In the genomic region with DNA sequence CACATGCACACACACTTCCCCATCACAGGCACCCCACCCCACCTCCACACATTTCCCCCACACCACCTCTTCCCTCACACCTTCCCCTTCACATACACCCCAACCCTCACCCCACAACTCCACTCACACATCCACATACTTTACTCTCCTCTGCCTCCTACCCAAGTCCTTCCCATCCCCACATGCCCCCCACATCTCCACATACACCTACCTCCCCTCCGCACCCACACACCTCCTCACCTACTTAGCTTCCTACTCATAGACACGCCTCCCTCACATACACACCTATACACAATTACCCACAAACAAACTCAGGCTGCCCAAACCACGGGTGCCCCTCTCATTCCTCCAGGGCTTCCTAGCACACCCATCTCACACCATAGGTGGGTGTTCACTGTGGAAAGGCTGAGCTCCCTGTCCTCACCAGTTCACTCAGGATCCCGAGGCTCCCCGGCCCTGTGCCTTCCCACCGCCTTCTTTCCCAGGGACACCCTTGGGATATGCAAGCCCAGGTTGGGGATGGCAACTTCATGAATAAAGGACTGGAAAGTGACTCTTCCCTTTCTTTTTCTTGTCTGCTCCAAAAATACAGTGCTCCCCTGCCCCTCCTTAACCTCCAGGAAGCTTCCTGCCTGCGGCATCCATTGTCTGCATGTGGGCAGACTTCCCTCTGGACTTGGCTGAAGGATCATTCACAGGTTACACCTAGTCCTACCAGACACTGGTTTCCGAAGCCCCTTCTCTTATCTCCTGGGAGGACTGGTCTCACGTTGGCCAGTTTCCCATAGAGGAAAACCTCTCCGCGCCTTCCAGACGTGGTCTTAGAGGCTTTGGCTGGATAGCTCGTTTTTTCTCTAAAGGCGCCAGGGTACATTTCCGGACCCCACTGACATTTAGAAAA, we compare ENCODE assay signal across 1 cellular context.
TF ChIP-seq lines count a peak whose summit lies in the region.

No MANE protein-coding gene starts in this region.

TF ChIP-seq in WTC11, 78 proteins besides CTCF, POLR2A, EP300 and RAD21 (continued from another document):
- TF ChIP-seq, protein P1, sequence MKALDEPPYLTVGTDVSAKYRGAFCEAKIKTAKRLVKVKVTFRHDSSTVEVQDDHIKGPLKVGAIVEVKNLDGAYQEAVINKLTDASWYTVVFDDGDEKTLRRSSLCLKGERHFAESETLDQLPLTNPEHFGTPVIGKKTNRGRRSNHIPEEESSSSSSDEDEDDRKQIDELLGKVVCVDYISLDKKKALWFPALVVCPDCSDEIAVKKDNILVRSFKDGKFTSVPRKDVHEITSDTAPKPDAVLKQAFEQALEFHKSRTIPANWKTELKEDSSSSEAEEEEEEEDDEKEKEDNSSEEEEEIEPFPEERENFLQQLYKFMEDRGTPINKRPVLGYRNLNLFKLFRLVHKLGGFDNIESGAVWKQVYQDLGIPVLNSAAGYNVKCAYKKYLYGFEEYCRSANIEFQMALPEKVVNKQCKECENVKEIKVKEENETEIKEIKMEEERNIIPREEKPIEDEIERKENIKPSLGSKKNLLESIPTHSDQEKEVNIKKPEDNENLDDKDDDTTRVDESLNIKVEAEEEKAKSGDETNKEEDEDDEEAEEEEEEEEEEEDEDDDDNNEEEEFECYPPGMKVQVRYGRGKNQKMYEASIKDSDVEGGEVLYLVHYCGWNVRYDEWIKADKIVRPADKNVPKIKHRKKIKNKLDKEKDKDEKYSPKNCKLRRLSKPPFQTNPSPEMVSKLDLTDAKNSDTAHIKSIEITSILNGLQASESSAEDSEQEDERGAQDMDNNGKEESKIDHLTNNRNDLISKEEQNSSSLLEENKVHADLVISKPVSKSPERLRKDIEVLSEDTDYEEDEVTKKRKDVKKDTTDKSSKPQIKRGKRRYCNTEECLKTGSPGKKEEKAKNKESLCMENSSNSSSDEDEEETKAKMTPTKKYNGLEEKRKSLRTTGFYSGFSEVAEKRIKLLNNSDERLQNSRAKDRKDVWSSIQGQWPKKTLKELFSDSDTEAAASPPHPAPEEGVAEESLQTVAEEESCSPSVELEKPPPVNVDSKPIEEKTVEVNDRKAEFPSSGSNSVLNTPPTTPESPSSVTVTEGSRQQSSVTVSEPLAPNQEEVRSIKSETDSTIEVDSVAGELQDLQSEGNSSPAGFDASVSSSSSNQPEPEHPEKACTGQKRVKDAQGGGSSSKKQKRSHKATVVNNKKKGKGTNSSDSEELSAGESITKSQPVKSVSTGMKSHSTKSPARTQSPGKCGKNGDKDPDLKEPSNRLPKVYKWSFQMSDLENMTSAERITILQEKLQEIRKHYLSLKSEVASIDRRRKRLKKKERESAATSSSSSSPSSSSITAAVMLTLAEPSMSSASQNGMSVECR (CRISPR knock-in tag; IDR thresholded peaks at IDR 0.05; ENCODE audit: borderline replicate concordance): no peak
- TF ChIP-seq ZNF138 (CRISPR knock-in tag; conservative IDR thresholded peaks at IDR 0.05) (no peak), SMAD4 (CRISPR knock-in tag; IDR thresholded peaks at IDR 0.05) (no peak), NFATC4 (CRISPR knock-in tag; IDR thresholded peaks at IDR 0.05) (no peak), ZNF232 (CRISPR knock-in tag; IDR thresholded peaks at IDR 0.05) (no peak), FOXJ3 (CRISPR knock-in tag; IDR thresholded peaks at IDR 0.05; ENCODE audit: borderline replicate concordance) (no peak), TEAD1 (CRISPR knock-in tag; IDR thresholded peaks at IDR 0.05) (no peak), CBFB (CRISPR knock-in tag; IDR thresholded peaks at IDR 0.05; ENCODE audit: low read depth) (no peak)
